21 cellular contexts compared by ENCODE assay signal in the genomic region with DNA sequence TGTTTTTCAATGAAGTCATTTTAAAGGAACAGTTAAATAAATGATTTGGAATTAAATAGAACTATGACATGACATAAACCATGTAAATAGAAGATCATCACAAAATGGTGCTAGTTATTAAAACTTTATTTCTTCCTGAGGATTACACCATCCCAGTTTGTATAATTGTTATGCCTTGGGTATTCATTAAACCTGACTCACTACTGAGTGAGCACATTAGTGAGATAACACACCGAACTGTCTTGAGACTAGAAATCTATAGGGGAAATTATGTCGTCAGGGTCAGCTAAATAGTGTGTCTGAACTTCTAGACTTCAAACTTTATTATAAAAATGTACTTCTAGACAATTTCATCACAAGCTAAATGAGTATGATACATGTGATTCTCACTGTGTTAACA.
"Had no signal": no experiment of that assay in that cellular context is flagged by ENCODE, and none has a peak within 500 bp of the region (broad histone marks: within the 10 kb centered on the region; RNA-seq: fewer than 3 reads in every experiment).

No MANE protein-coding gene starts in this region.

- H3K4me1 Mint-ChIP-seq: activated B cell treated with CpG ODN at 0.5 μM for 24 hours; central memory CD8-positive, alpha-beta T cell; endodermal cell; neural crest cell; stimulated activated naive CD8-positive, alpha-beta T cell treated with anti-CD3 and anti-CD28 coated beads, Interleukin-15, amount 100 ng/mL, for 72 hours had no signal

- H3K9me3 Mint-ChIP-seq: activated B cell treated with CpG ODN at 0.5 μM for 24 hours; activated naive CD4-positive, alpha-beta T cell treated with anti-CD3 and anti-CD28 coated beads for 36 hours; activated T-cell treated with anti-CD3 and anti-CD28 coated beads, Interleukin-2, amount 50 U/mL, for 24 hours; endodermal cell; neural crest cell; stimulated activated naive CD8-positive, alpha-beta T cell treated with anti-CD3 and anti-CD28 coated beads, Interleukin-15, amount 100 ng/mL, for 72 hours had no signal

- H3K4me3 Mint-ChIP-seq: activated B cell treated with CpG ODN at 0.5 μM for 24 hours; activated CD8-positive, alpha-beta T cell treated with anti-CD3 and anti-CD28 coated beads, Interleukin-2, amount 10 ng/mL, durations not matched to agents 7 days and 5 days; activated naive CD4-positive, alpha-beta T cell treated with anti-CD3 and anti-CD28 coated beads for 36 hours; activated T-cell treated with anti-CD3 and anti-CD28 coated beads, Interleukin-2, amount 50 U/mL, for 24 hours; central memory CD8-positive, alpha-beta T cell; endodermal cell; immature natural killer cell; neural crest cell; stimulated activated naive CD8-positive, alpha-beta T cell treated with anti-CD3 and anti-CD28 coated beads, Interleukin-15, amount 100 ng/mL, for 72 hours had no signal

- DNase-seq: activated B cell treated with CpG ODN at 0.5 μM for 24 hours; activated CD4-positive, alpha-beta T cell treated with anti-CD3 and anti-CD28 coated beads for 4 hours; activated CD8-positive, alpha-beta T cell treated with anti-CD3 and anti-CD28 coated beads, Interleukin-2, amount 10 ng/mL, durations not matched to agents 7 days and 5 days; activated naive CD4-positive, alpha-beta T cell treated with anti-CD3 and anti-CD28 coated beads for 36 hours; activated T-cell treated with anti-CD3 and anti-CD28 coated beads, Interleukin-2, amount 50 U/mL, for 24 hours; anterior cingulate cortex; brain microvascular endothelial cell; colonic mucosa; endodermal cell; immature natural killer cell; left ventricle myocardium superior; ovary; psoas muscle; right lobe of liver; small intestine; stimulated activated CD4-positive, alpha-beta T cell treated with anti-CD3 and anti-CD28 coated beads, Interleukin-4, amount 100 ng/mL, for 1 hour; stimulated activated naive CD8-positive, alpha-beta T cell treated with anti-CD3 and anti-CD28 coated beads, Interleukin-15, amount 100 ng/mL, for 72 hours; trophoblast cell had no signal

- H3K36me3 Mint-ChIP-seq: immature natural killer cell had no signal

- H3K27ac Mint-ChIP-seq: activated B cell treated with CpG ODN at 0.5 μM for 24 hours; activated CD8-positive, alpha-beta T cell treated with anti-CD3 and anti-CD28 coated beads, Interleukin-2, amount 10 ng/mL, durations not matched to agents 7 days and 5 days; activated naive CD4-positive, alpha-beta T cell treated with anti-CD3 and anti-CD28 coated beads for 36 hours; activated T-cell treated with anti-CD3 and anti-CD28 coated beads, Interleukin-2, amount 50 U/mL, for 24 hours; endodermal cell; immature natural killer cell; stimulated activated naive CD8-positive, alpha-beta T cell treated with anti-CD3 and anti-CD28 coated beads, Interleukin-15, amount 100 ng/mL, for 72 hours had no signal

- H3K27me3 Mint-ChIP-seq: activated B cell treated with CpG ODN at 0.5 μM for 24 hours; activated T-cell treated with anti-CD3 and anti-CD28 coated beads, Interleukin-2, amount 50 U/mL, for 24 hours; central memory CD8-positive, alpha-beta T cell had no signal

- ATAC-seq: activated CD8-positive, alpha-beta T cell treated with anti-CD3 and anti-CD28 coated beads, Interleukin-2, amount 10 ng/mL, durations not matched to agents 7 days and 5 days; left ventricle myocardium superior; psoas muscle; right lobe of liver; stimulated activated naive CD8-positive, alpha-beta T cell treated with anti-CD3 and anti-CD28 coated beads, Interleukin-15, amount 100 ng/mL, for 72 hours had no signal

- H3K4me3 ChIP-seq: colonic mucosa, ovary, psoas muscle, right lobe of liver, suprapubic skin had no signal
